ENCODE assay signal across 21 cellular contexts in the genomic region with DNA sequence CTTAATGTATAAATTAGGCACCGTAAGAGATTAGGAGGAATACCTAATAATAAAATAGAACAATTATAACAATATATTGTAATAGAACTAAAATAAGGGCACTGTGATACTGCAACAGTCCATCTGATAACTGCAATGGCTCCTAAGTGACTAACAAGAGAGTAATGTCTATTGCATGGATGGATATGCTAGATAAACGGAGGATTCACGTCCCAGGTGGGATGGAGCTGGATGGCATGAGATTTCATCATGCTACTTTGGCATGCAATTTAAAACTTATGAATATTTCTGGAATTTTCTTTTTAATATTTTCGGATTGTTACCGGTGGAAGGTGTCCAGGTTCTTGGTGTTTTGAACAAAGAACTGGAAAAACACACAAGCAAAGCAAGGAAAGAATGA.
"Had no signal": no experiment of that assay in that cellular context is flagged by ENCODE, and none has a peak within 500 bp of the region (broad histone marks: within the 10 kb centered on the region; RNA-seq: fewer than 3 reads in every experiment).

No MANE protein-coding gene starts in this region.

- H3K4me3 ChIP-seq: mucosa of descending colon, neural progenitor cell, thyroid gland had no signal

- H3K9me3 ChIP-seq: heart right ventricle, mucosa of descending colon, thyroid gland had no signal

- H3K36me3 Mint-ChIP-seq: memory B cell, neural progenitor cell, T-cell had no signal

- H3K4me2 ChIP-seq: neural progenitor cell had no signal

- H3K9me3 Mint-ChIP-seq: activated B cell treated with CpG ODN at 0.5 μM for 24 hours; activated CD4-positive, alpha-beta memory T cell treated with anti-CD3 and anti-CD28 coated beads for 36 hours; activated naive CD8-positive, alpha-beta T cell treated with anti-CD3 and anti-CD28 coated beads, Interleukin-2, amount 50 U/mL, for 24 hours; memory B cell; neural progenitor cell; stimulated activated naive CD8-positive, alpha-beta T cell treated with anti-CD3 and anti-CD28 coated beads, Interleukin-15, Interleukin-2, amounts not matched to agents 100 ng/mL and 50 ng/mL, for 24 hours; T-cell; T-helper 2 cell treated with Interferon-gamma antibody and Interleukin-4, amounts not matched to agents 5 μg/mL and 100 μg/mL, for 36 hours had no signal

- H3K4me3 Mint-ChIP-seq: memory B cell, neural progenitor cell had no signal

- H3K27ac Mint-ChIP-seq: activated CD4-positive, alpha-beta T cell treated with anti-CD3 and anti-CD28 coated beads for 36 hours; activated naive CD8-positive, alpha-beta T cell treated with anti-CD3 and anti-CD28 coated beads, Interleukin-2, amount 50 U/mL, for 24 hours; memory B cell; neural progenitor cell; progenitor cell of endocrine pancreas; stimulated activated naive CD8-positive, alpha-beta T cell treated with anti-CD3 and anti-CD28 coated beads, Interleukin-15, Interleukin-2, amounts not matched to agents 100 ng/mL and 50 ng/mL, for 24 hours had no signal

- DNase-seq: activated B cell treated with CpG ODN at 0.5 μM for 24 hours; activated CD4-positive, alpha-beta memory T cell treated with anti-CD3 and anti-CD28 coated beads for 36 hours; activated gamma-delta T cell; activated naive CD4-positive, alpha-beta T cell treated with anti-CD3 and anti-CD28 coated beads, Interleukin-2, amount 50 U/mL, for 16 hours; activated naive CD8-positive, alpha-beta T cell treated with anti-CD3 and anti-CD28 coated beads, Interleukin-2, amount 50 U/mL, for 24 hours; foreskin fibroblast; heart right ventricle; islet precursor cell; left colon; mucosa of descending colon; retina; stimulated activated CD4-positive, alpha-beta T cell treated with anti-CD3 and anti-CD28 coated beads, Interleukin-4, amount 100 ng/mL, for 4 hours; substantia nigra; thyroid gland had no signal

- H3K27me3 ChIP-seq: heart right ventricle, neural progenitor cell, thyroid gland had no signal

- H3K36me3 ChIP-seq: neural progenitor cell, thyroid gland had no signal

- H3K9ac ChIP-seq: neural progenitor cell had no signal

- ATAC-seq: activated naive CD8-positive, alpha-beta T cell treated with anti-CD3 and anti-CD28 coated beads, Interleukin-2, amount 50 U/mL, for 24 hours; heart right ventricle; left colon; mucosa of descending colon had no signal

- H3K27ac ChIP-seq: heart right ventricle, neural progenitor cell, thyroid gland had no signal

- H2AFZ ChIP-seq: neural progenitor cell had no signal

- H3K27me3 Mint-ChIP-seq: activated B cell treated with CpG ODN at 0.5 μM for 24 hours; activated CD4-positive, alpha-beta memory T cell treated with anti-CD3 and anti-CD28 coated beads for 36 hours; activated CD4-positive, alpha-beta T cell treated with anti-CD3 and anti-CD28 coated beads for 36 hours; activated naive CD8-positive, alpha-beta T cell treated with anti-CD3 and anti-CD28 coated beads, Interleukin-2, amount 50 U/mL, for 24 hours; memory B cell; progenitor cell of endocrine pancreas; stimulated activated naive CD8-positive, alpha-beta T cell treated with anti-CD3 and anti-CD28 coated beads, Interleukin-15, Interleukin-2, amounts not matched to agents 100 ng/mL and 50 ng/mL, for 24 hours; T-cell had no signal
